Comparison of ENCODE assay signal across 10 cellular contexts in the genomic region with DNA sequence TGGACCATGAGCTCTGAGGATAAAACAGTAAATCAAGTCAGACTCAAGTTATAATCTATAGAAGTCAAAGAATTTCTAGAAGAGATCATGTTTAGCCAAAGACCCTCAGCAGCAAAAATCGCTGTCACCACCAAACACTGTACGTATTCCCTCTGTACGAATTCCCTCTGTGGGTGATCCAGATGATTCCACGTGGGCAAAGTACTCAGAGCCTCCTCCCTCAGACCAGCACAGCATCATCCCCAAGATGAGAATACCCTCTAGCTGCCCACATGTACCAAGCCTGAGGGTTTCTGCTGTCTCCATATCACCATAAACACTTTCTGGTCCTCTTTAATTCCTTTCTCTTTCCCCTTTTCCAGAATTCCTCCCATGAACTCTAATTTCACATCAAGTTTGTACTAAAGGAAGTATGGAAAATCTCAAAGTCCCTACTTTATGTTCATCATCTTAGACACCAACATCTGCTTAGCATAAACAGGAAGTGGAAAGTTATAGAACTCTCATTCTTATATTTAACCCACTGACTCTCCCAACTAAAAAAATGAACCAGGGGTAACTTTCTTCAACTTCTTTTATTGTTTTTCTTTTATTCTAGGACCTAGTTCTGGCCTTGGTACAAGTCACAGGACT. TPM values are rescaled to one million over a fixed set of nuclear protein-coding genes. Genes with fewer than 3 reads are reported as not detected.
DNase-seq lines count a peak whose midpoint lies in the region; ATAC-seq and TF ChIP-seq lines count a peak whose summit lies in the region.
"Had no signal": no experiment of that assay in that cellular context is flagged by ENCODE, and none has a peak within 500 bp of the region (broad histone marks: within the 10 kb centered on the region; RNA-seq: fewer than 3 reads in every experiment).

No MANE protein-coding gene starts in this region.

- no peaks in the 10 kb centered on the region for H3K9me3 Mint-ChIP-seq in CD8-positive, alpha-beta T cell
- H3K9me3 Mint-ChIP-seq in GM23338 (no peaks in the 10 kb centered on the region), natural killer cell (no peaks in the 10 kb centered on the region)
- no peaks in the 10 kb centered on the region for H3K9me3 Mint-ChIP-seq in activated CD8-positive, alpha-beta T cell treated with anti-CD3 and anti-CD28 coated beads, Interleukin-2, amount 10 ng/mL, durations not matched to agents 7 days and 5 days (ENCODE audit: insufficient read depth)
- H3K9me3 Mint-ChIP-seq: type B pancreatic cell had no signal

- no peaks in the 10 kb centered on the region for H3K27me3 ChIP-seq in CD8-positive, alpha-beta T cell (ENCODE audit: insufficient read depth, low read length)
- no peaks in the 10 kb centered on the region for H3K27me3 ChIP-seq in GM23338 (ENCODE audit: insufficient read depth)
- peaks cover 57% of the 10 kb centered on the region for H3K27me3 ChIP-seq in GM23248 (replicated peaks; ENCODE audit: insufficient read depth)

- H3K4me2 ChIP-seq in GM23338: 0 out of 2 replicates have a peak overlapping the region, but pooled peaks have one; percentile 12
- no peak overlapping the region for H3K4me2 ChIP-seq in GM23248 (ENCODE audit: unreplicated experiment)

- in situ Hi-C loops in GM23248 (cut with MboI): no loop called here

- DNase-seq in CD8-positive, alpha-beta T cell: no peak
- DNase-seq in GM23338 (ENCODE audit: low spot score) (no peak), natural killer cell (no peak), DMS 273 treated with DMSO at 0.1 percent for 48 hours (lab: John Stamatoyannopoulos, UW) (no peak), NCI-H1930 (lab: John Stamatoyannopoulos, UW) (no peak), GM23248 (no peak)
- DNase-seq in activated CD8-positive, alpha-beta T cell treated with anti-CD3 and anti-CD28 coated beads, Interleukin-2, amount 10 ng/mL, durations not matched to agents 7 days and 5 days: no peak
- DNase-seq: amniotic stem cell had no signal

- H3K27me3 Mint-ChIP-seq in CD8-positive, alpha-beta T cell (ENCODE audit: low read depth): no peaks in the 10 kb centered on the region
- H3K27me3 Mint-ChIP-seq in GM23338 (ENCODE audit: insufficient read depth, low read depth, poor library complexity) (peaks cover 10% of the 10 kb centered on the region), natural killer cell (ENCODE audit: low read depth in 2 of 2) (peaks cover 0 to 5% of the 10 kb centered on the region in 2 donors)
- no peaks in the 10 kb centered on the region for H3K27me3 Mint-ChIP-seq in activated CD8-positive, alpha-beta T cell treated with anti-CD3 and anti-CD28 coated beads, Interleukin-2, amount 10 ng/mL, durations not matched to agents 7 days and 5 days (ENCODE audit: low read depth)

- H3K27ac ChIP-seq in CD8-positive, alpha-beta T cell (ENCODE audit: low read depth, low read length): no peak overlapping the region
- H3K27ac ChIP-seq in GM23338 (ENCODE audit: low read depth) (no peak overlapping the region), GM23248 (no peak overlapping the region)

- peaks cover 56% of the 10 kb centered on the region for H3K4me1 ChIP-seq in CD8-positive, alpha-beta T cell (ENCODE audit: insufficient read depth, low read length)
- H3K4me1 ChIP-seq in GM23338 (ENCODE audit: insufficient read depth) (peaks cover 11% of the 10 kb centered on the region), GM23248 (ENCODE audit: insufficient read depth) (0 out of 2 replicates have a peak, but pooled peaks cover 6% of the 10 kb centered on the region)

- POLR2A ChIA-PET in CD8-positive, alpha-beta T cell (lab: Charles Lee): no interaction called here
- POLR2A ChIA-PET in activated CD8-positive, alpha-beta T cell treated with anti-CD3 and anti-CD28 coated beads, Interleukin-2, amount 10 ng/mL, durations not matched to agents 7 days and 5 days (lab: Charles Lee): interaction anchor here (0.7 to 5.2 kb wide), 4 partner anchors 12 to 106 kb away, joined by 3 to 101 read pairs (median 3); no protein-coding TSS in a partner anchor

- no peak for TF ChIP-seq CTCF in CD8-positive, alpha-beta T cell (IDR thresholded peaks at IDR 0.05)
- TF ChIP-seq CTCF in GM23338 (conservative IDR thresholded peaks at IDR 0.05; ENCODE audit: low read depth in 2 of 2) (no peak), natural killer cell (IDR thresholded peaks at IDR 0.05) (no peak)

- peak; percentile 34 for ATAC-seq in CD8-positive, alpha-beta T cell
- no peak for ATAC-seq in GM23338
- ATAC-seq in activated CD8-positive, alpha-beta T cell treated with anti-CD3 and anti-CD28 coated beads, Interleukin-2, amount 10 ng/mL, durations not matched to agents 7 days and 5 days: no peak
- ATAC-seq in natural killer cell: peak in 1 of 3 donors; percentile 19
- ATAC-seq in HG03342 (IDR thresholded peaks at IDR 0.05; ENCODE audit: unreplicated experiment): no peak

- H3K27ac Mint-ChIP-seq in CD8-positive, alpha-beta T cell: peak overlapping the region; percentile 89
- no peak overlapping the region for H3K27ac Mint-ChIP-seq in GM23338
- peak overlapping the region; percentile 89 for H3K27ac Mint-ChIP-seq in activated CD8-positive, alpha-beta T cell treated with anti-CD3 and anti-CD28 coated beads, Interleukin-2, amount 10 ng/mL, durations not matched to agents 7 days and 5 days
- H3K27ac Mint-ChIP-seq in natural killer cell: peak overlapping the region; percentile 5 to 74
- H3K27ac Mint-ChIP-seq: type B pancreatic cell had no signal

- H3K9me2 ChIP-seq in GM23338 (ENCODE audit: insufficient read depth) (peaks cover 6% of the 10 kb centered on the region; the same call in 1 of the 2 replicates), GM23248 (ENCODE audit: insufficient read depth) (no peaks in the 10 kb centered on the region)

- peaks cover 57% of the 10 kb centered on the region for H3K36me3 Mint-ChIP-seq in CD8-positive, alpha-beta T cell
- H3K36me3 Mint-ChIP-seq in GM23338 (ENCODE audit: low read depth) (no peaks in the 10 kb centered on the region), natural killer cell (no peaks in the 10 kb centered on the region)
- peaks cover 39% of the 10 kb centered on the region for H3K36me3 Mint-ChIP-seq in activated CD8-positive, alpha-beta T cell treated with anti-CD3 and anti-CD28 coated beads, Interleukin-2, amount 10 ng/mL, durations not matched to agents 7 days and 5 days (ENCODE audit: low read depth)
- H3K36me3 Mint-ChIP-seq: type B pancreatic cell had no signal

- WGBS in GM23248 (ENCODE audit: low coverage in 1 of 2, low lambda C conversion rate in 2 of 2, missing lambda C conversion rate in 2 of 2), 2 experiments: 20 to 35% methylated on average over 4 of the region's 4 CpGs

- peak overlapping the region; percentile 56 for H3K4me3 Mint-ChIP-seq in CD8-positive, alpha-beta T cell
- H3K4me3 Mint-ChIP-seq in GM23338: no peak overlapping the region
- H3K4me3 Mint-ChIP-seq in activated CD8-positive, alpha-beta T cell treated with anti-CD3 and anti-CD28 coated beads, Interleukin-2, amount 10 ng/mL, durations not matched to agents 7 days and 5 days: peak overlapping the region; percentile 32
- peak overlapping the region; percentile 29 for H3K4me3 Mint-ChIP-seq in natural killer cell
- H3K4me3 Mint-ChIP-seq: type B pancreatic cell had no signal

- no peak overlapping the region for H3K9ac ChIP-seq in GM23248

- no peak overlapping the region for H3K4me3 ChIP-seq in CD8-positive, alpha-beta T cell (ENCODE audit: low read depth, low read length)
- H3K4me3 ChIP-seq in GM23338 (no peak overlapping the region), GM23248 (no peak overlapping the region)

- H2AFZ ChIP-seq in GM23338 (peak overlapping the region; percentile 29; the same call in 1 of the 2 replicates), GM23248 (no peak overlapping the region)

- no peaks in the 10 kb centered on the region for H3K79me2 ChIP-seq in GM23338 (replicated peaks; ENCODE audit: insufficient read depth)
- no peaks in the 10 kb centered on the region for H3K79me2 ChIP-seq in GM23248 (ENCODE audit: insufficient read depth)

- no peaks in the 10 kb centered on the region for H4K20me1 ChIP-seq in GM23338 (replicated peaks; ENCODE audit: insufficient read depth)
- H4K20me1 ChIP-seq in GM23248 (ENCODE audit: insufficient read depth): no peaks in the 10 kb centered on the region

- H3F3A ChIP-seq in GM23338 (replicated peaks; ENCODE audit: low read depth) (no peaks in the 10 kb centered on the region), GM23248 (ENCODE audit: insufficient read depth) (no peaks in the 10 kb centered on the region)

- CTCF ChIA-PET in CD8-positive, alpha-beta T cell (lab: Charles Lee): interaction anchor here (1.4 to 2.0 kb wide), 2 partner anchors 59 to 89 kb away, joined by 3 to 6 read pairs; no protein-coding TSS in a partner anchor
- CTCF ChIA-PET in activated CD8-positive, alpha-beta T cell treated with anti-CD3 and anti-CD28 coated beads, Interleukin-2, amount 10 ng/mL, durations not matched to agents 7 days and 5 days (lab: Charles Lee): interaction anchor here (1.2 to 8.4 kb wide), 2 partner anchors 12 to 90 kb away, joined by 3 to 128 read pairs; no protein-coding TSS in a partner anchor

- intact Hi-C loops in CD8-positive, alpha-beta T cell (cut with DNase I, micrococcal nuclease): no loop called here
- intact Hi-C loops in natural killer cell (cut with micrococcal nuclease): no loop called here

- H3K36me3 ChIP-seq in CD8-positive, alpha-beta T cell (ENCODE audit: insufficient read depth, low read length): peaks cover 26% of the 10 kb centered on the region
- no peaks in the 10 kb centered on the region for H3K36me3 ChIP-seq in GM23338 (ENCODE audit: insufficient read depth)
- H3K36me3 ChIP-seq in GM23248 (ENCODE audit: low read depth): no peaks in the 10 kb centered on the region

- peaks cover 48% of the 10 kb centered on the region for H3K4me1 Mint-ChIP-seq in CD8-positive, alpha-beta T cell (ENCODE audit: low read depth)
- H3K4me1 Mint-ChIP-seq in GM23338 (peaks cover 14% of the 10 kb centered on the region), natural killer cell (peaks cover 18 to 26% of the 10 kb centered on the region in 2 donors)
- H3K4me1 Mint-ChIP-seq in activated CD8-positive, alpha-beta T cell treated with anti-CD3 and anti-CD28 coated beads, Interleukin-2, amount 10 ng/mL, durations not matched to agents 7 days and 5 days (ENCODE audit: low read depth): peaks cover 54% of the 10 kb centered on the region

- H3K9me3 ChIP-seq in CD8-positive, alpha-beta T cell (ENCODE audit: low read length): no peaks in the 10 kb centered on the region
- H3K9me3 ChIP-seq in GM23248 (ENCODE audit: low read depth): no peaks in the 10 kb centered on the region

RNA-seq across cellular contexts. Expression of gene JAML, which starts 18.7 kb away (rescaled TPM):
- 10 to 100 TPM; 38.4 to 40.4 TPM for total RNA-seq in CD8-positive, alpha-beta T cell
- 0.12 and 0.56 TPM in 2 replicates for total RNA-seq in GM23338 (2014; rRNA removed; shearing (Covaris generic))
- polyA plus RNA-seq in GM23338 (2016; fragmentation: Nextera tagmentation; extraction: Ambion mirVana) (0.26 and 1.0 TPM in 2 replicates), GM23248 (2016; fragmentation: Nextera tagmentation; extraction: Ambion mirVana) (not detected in 2 replicates)
- 100 to 1,000 TPM; 140 to 144 TPM for total RNA-seq in activated CD8-positive, alpha-beta T cell treated with anti-CD3 and anti-CD28 coated beads, Interleukin-2, amount 10 ng/mL, durations not matched to agents 7 days and 5 days
- total RNA-seq in natural killer cell: 10 to 100 TPM in 2 of 3 donors, 1 to 10 TPM in 1; 7.1 to 27.8 (median 12.8) TPM
- total RNA-seq in GM23248 (2014; rRNA removed; shearing (Covaris generic)): not detected in 2 replicates

RNA-seq across cellular contexts. Expression of gene SCN2B, which starts 29.7 kb away (rescaled TPM):
- total RNA-seq in CD8-positive, alpha-beta T cell: not detected
- 0.03 and 0.04 TPM in 2 replicates for total RNA-seq in GM23338 (2014; rRNA removed; shearing (Covaris generic))
- polyA plus RNA-seq in GM23338 (2016; fragmentation: Nextera tagmentation; extraction: Ambion mirVana): 0.09 TPM in 1 of 2 replicates, not detected in the other
- total RNA-seq in activated CD8-positive, alpha-beta T cell treated with anti-CD3 and anti-CD28 coated beads, Interleukin-2, amount 10 ng/mL, durations not matched to agents 7 days and 5 days: not detected
- total RNA-seq in natural killer cell: not detected
- not detected in 2 replicates for total RNA-seq in GM23248 (2014; rRNA removed; shearing (Covaris generic))
- polyA plus RNA-seq in GM23248 (2016; fragmentation: Nextera tagmentation; extraction: Ambion mirVana): not detected in 2 replicates

RNA-seq across cellular contexts. Expression of gene MPZL3, which starts 46.1 kb away (rescaled TPM):
- 10 to 100 TPM; 15.3 to 16.8 TPM for total RNA-seq in CD8-positive, alpha-beta T cell
- total RNA-seq in GM23338 (2014; rRNA removed; shearing (Covaris generic)): 2.9 and 5.7 TPM in 2 replicates
- polyA plus RNA-seq in GM23338 (2016; fragmentation: Nextera tagmentation; extraction: Ambion mirVana): 0.92 and 1.3 TPM in 2 replicates
- 10 to 100 TPM; 19.6 to 20.0 TPM for total RNA-seq in activated CD8-positive, alpha-beta T cell treated with anti-CD3 and anti-CD28 coated beads, Interleukin-2, amount 10 ng/mL, durations not matched to agents 7 days and 5 days
- total RNA-seq in natural killer cell: 1 to 10 TPM; 6.3 to 7.5 (median 6.7) TPM
- total RNA-seq in GM23248 (2014; rRNA removed; shearing (Covaris generic)): 1.3 and 2.4 TPM in 2 replicates
- 0.72 and 0.78 TPM in 2 replicates for polyA plus RNA-seq in GM23248 (2016; fragmentation: Nextera tagmentation; extraction: Ambion mirVana)

RNA-seq across cellular contexts. Expression of gene SCN4B, which starts 53.5 kb away (rescaled TPM):
- not detected for total RNA-seq in CD8-positive, alpha-beta T cell
- 1.7 and 3.0 TPM in 2 replicates for total RNA-seq in GM23338 (2014; rRNA removed; shearing (Covaris generic))
- 0.16 and 0.45 TPM in 2 replicates for polyA plus RNA-seq in GM23338 (2016; fragmentation: Nextera tagmentation; extraction: Ambion mirVana)
- under 1 TPM; 0.05 TPM for total RNA-seq in activated CD8-positive, alpha-beta T cell treated with anti-CD3 and anti-CD28 coated beads, Interleukin-2, amount 10 ng/mL, durations not matched to agents 7 days and 5 days
- total RNA-seq in natural killer cell: under 1 TPM in 1 of 3 donors, not detected in 2; 0.33 TPM
- not detected in 2 replicates for total RNA-seq in GM23248 (2014; rRNA removed; shearing (Covaris generic))
- polyA plus RNA-seq in GM23248 (2016; fragmentation: Nextera tagmentation; extraction: Ambion mirVana): not detected in 2 replicates

RNA-seq across cellular contexts. Expression of gene MPZL2, which starts 58.0 kb away (rescaled TPM):
- 1 to 10 TPM; 1.2 to 1.4 TPM for total RNA-seq in CD8-positive, alpha-beta T cell
- total RNA-seq in GM23338 (2014; rRNA removed; shearing (Covaris generic)): 2.8 and 4.2 TPM in 2 replicates
- 2.1 and 2.6 TPM in 2 replicates for polyA plus RNA-seq in GM23338 (2016; fragmentation: Nextera tagmentation; extraction: Ambion mirVana)
- 10 to 100 TPM; 11.7 to 12.2 TPM for total RNA-seq in activated CD8-positive, alpha-beta T cell treated with anti-CD3 and anti-CD28 coated beads, Interleukin-2, amount 10 ng/mL, durations not matched to agents 7 days and 5 days
- under 1 TPM in 2 of 3 donors, not detected in 1; 0.49 to 0.58 TPM for total RNA-seq in natural killer cell
- total RNA-seq in GM23248 (2014; rRNA removed; shearing (Covaris generic)): not detected in 2 replicates
- polyA plus RNA-seq in GM23248 (2016; fragmentation: Nextera tagmentation; extraction: Ambion mirVana): not detected in 2 replicates
